In the genomic region with DNA sequence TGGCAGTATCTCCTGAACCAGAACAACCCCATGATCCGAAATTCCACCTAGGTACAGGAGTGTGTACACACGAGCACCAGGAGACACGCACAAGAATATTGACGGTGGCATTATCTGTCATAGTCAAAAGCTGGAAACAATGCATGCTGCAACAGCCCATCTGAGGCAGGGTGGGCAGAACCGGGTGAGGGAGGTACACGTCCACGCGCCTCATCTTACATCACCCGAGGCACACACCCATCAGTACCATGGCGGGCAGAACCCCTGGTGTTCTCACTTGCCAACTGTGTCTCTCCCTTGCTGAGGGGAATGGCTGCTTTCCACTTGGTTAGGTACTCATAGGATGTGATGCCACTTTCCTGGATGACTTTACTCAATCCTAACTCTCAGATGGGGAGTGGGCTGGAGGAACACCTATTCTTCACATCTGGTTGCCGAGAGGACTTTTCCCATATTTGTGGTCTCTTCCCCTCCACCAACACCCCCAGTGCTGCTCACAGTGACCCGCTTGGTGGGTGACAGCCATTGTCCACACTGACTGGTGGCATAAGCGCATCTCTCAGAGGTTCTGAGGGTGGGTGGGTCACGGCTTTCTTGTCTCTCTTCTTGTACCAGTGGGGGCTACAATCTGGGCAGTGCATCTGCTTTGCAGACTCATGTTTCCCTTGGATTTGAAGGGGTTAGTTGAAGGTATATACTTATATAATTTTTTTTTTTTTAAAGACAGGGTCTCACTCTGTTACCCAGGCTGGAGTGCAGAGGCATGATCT, we compare ENCODE assay signal across 25 cellular contexts. TPM values are rescaled to one million over a fixed set of nuclear protein-coding genes. Genes with fewer than 3 reads are reported as not detected.
"Had no signal": no experiment of that assay in that cellular context is flagged by ENCODE, and none has a peak within 500 bp of the region (broad histone marks: within the 10 kb centered on the region; RNA-seq: fewer than 3 reads in every experiment).

No MANE protein-coding gene starts in this region.

- H3K4me1 ChIP-seq: foreskin keratinocyte, gastroesophageal sphincter, lower lobe of right lung, pancreas, right lobe of liver, stomach, testis, tibial artery had no signal

- ATAC-seq: gastroesophageal sphincter; left colon; lower lobe of right lung; pancreas; stimulated activated effector memory CD8-positive, alpha-beta T cell treated with anti-CD3 and anti-CD28 coated beads, Interleukin-12 subunit alpha, Interleukin-12 subunit beta, amount 100 ng/mL, for 72 hours had no signal

- H3K4me3 ChIP-seq: esophagus muscularis mucosa, gastroesophageal sphincter, heart left ventricle, hepatocyte, lower lobe of right lung, mucosa of descending colon, pancreas, right lobe of liver, stomach, testis, tibial artery had no signal

- DNase-seq: effector CD8-positive, alpha-beta T cell; endodermal cell; heart left ventricle; kidney glomerular epithelial cell; left colon; left ventricle myocardium superior; lower lobe of right lung; mucosa of descending colon; naive B cell; pancreas; retina; right lobe of liver; stimulated activated CD4-positive, alpha-beta T cell treated with anti-CD3 and anti-CD28 coated beads, Interleukin-2, amount 100 ng/mL, for 24 hours; stimulated activated CD4-positive, alpha-beta T cell treated with anti-CD3 and anti-CD28 coated beads, Interleukin-4, amount 100 ng/mL, for 24 hours; stimulated activated naive CD4-positive, alpha-beta T cell treated with Interleukin-2 at 50 U/mL for 16 hours; stomach; testis; tibial artery had no signal

- H3K36me3 ChIP-seq: esophagus muscularis mucosa, gastroesophageal sphincter, heart left ventricle, lower lobe of right lung, neutrophil, pancreas, right lobe of liver, stomach, tibial artery had no signal

- H3K27me3 ChIP-seq: esophagus muscularis mucosa, foreskin keratinocyte, gastroesophageal sphincter, heart left ventricle, hepatocyte, neutrophil, pancreas, right lobe of liver, stomach, testis, tibial artery had no signal

- H3K27ac ChIP-seq: epithelial cell of prostate, esophagus muscularis mucosa, foreskin keratinocyte, gastroesophageal sphincter, hepatocyte, lower lobe of right lung, neutrophil, pancreas, right lobe of liver, stomach, testis, tibial artery had no signal

- H3K9me3 ChIP-seq: esophagus muscularis mucosa, gastroesophageal sphincter, heart left ventricle, lower lobe of right lung, mucosa of descending colon, neutrophil, pancreas, right lobe of liver, stomach, testis, tibial artery had no signal

RNA-seq across cellular contexts. Expression of a gene that starts 13.5 kb away (rescaled TPM):
- total RNA-seq: endodermal cell had no signal
